Comparison of ENCODE assay signal across 1 cellular context in genomic region chr19:47105874-47106273, GRCh38.
TF ChIP-seq lines count a peak whose summit lies in the region.

No MANE protein-coding gene starts in this region.

TF ChIP-seq in GM23338, 12 proteins besides CTCF, POLR2A, EP300 and RAD21 (continued from another document):
- TF ChIP-seq ZNF462 (CRISPR knock-in tag; IDR thresholded peaks at IDR 0.05) = no peak
- TF ChIP-seq ZNF331 (CRISPR knock-in tag; IDR thresholded peaks at IDR 0.05; ENCODE audit: low read depth) = no peak
